Comparison of ENCODE assay signal across 23 cellular contexts in the genomic region with DNA sequence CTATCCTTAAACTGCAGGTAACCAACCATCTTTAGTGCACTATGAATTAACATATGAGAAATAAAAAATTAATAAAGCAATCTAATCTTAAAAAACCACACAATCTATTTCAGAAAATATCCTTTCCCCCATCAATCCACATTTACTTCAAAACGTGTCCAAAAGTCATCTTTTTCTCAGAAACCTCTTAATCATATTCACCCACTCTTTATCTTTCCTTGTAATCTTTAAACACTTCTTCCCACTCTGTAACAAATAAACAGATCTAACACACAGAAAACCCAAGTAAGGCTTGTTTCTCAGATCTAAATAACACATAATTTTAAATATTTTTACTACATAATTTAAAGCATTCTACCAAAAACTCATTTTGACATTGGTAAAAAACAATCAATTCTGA. TPM values are rescaled to one million over a fixed set of nuclear protein-coding genes. Genes with fewer than 3 reads are reported as not detected.
"Had no signal": no experiment of that assay in that cellular context is flagged by ENCODE, and none has a peak within 500 bp of the region (broad histone marks: within the 10 kb centered on the region; RNA-seq: fewer than 3 reads in every experiment).

No MANE protein-coding gene starts in this region.

- H3K4me3 Mint-ChIP-seq: immature natural killer cell; naive thymus-derived CD8-positive, alpha-beta T cell had no signal

- ATAC-seq: naive thymus-derived CD8-positive, alpha-beta T cell had no signal

- H3K27me3 ChIP-seq: adrenal gland, right atrium auricular region, stomach, testis, upper lobe of left lung had no signal

- H3K27ac ChIP-seq: adrenal gland, epithelial cell of prostate, right atrium auricular region, skin epidermis, stomach, testis, upper lobe of left lung had no signal

- H3K9ac ChIP-seq: SK-N-SH had no signal

- H3K9me3 ChIP-seq: adrenal gland, right atrium auricular region, SK-N-SH, stomach, testis, upper lobe of left lung had no signal

- H3K4me3 ChIP-seq: adrenal gland, right atrium auricular region, skin epidermis, stomach, testis, upper lobe of left lung had no signal

- H3K27me3 Mint-ChIP-seq: naive thymus-derived CD8-positive, alpha-beta T cell had no signal

- H3K9me3 Mint-ChIP-seq: immature natural killer cell; naive thymus-derived CD8-positive, alpha-beta T cell had no signal

- DNase-seq: activated CD8-positive, alpha-beta memory T cell treated with anti-CD3 and anti-CD28 coated beads, Interleukin-2, amount 50 U/mL, for 4 hours; activated gamma-delta T cell; adrenal gland; dermis blood vessel endothelial cell; foreskin melanocyte; head of caudate nucleus; immature natural killer cell; mesenchymal stem cell; naive thymus-derived CD8-positive, alpha-beta T cell; SK-N-SH; stimulated activated CD4-positive, alpha-beta T cell treated with anti-CD3 and anti-CD28 coated beads, Interleukin-4, amount 100 ng/mL, for 4 hours; stimulated activated CD8-positive, alpha-beta memory T cell treated with anti-CD3 and anti-CD28 coated beads, Interleukin-4, amount 100 ng/mL, for 48 hours; stomach; testis; upper lobe of left lung had no signal

RNA-seq across cellular contexts. Expression of gene EFCAB9, which starts 44.4 kb away (rescaled TPM):
- total RNA-seq: adrenal gland; chondrocyte; dermis blood vessel endothelial cell; fibroblast of lung; liver; mucosa of gallbladder; naive thymus-derived CD8-positive, alpha-beta T cell; posterior vena cava; right atrium auricular region; stomach; upper lobe of left lung had no signal
- polyA plus RNA-seq: adrenal gland; fibroblast of lung; immature natural killer cell; liver; naive thymus-derived CD8-positive, alpha-beta T cell; stomach had no signal
